8 cellular contexts compared by ENCODE assay signal in genomic region chr6:156953478-156954146, GRCh38.
DNase-seq lines count a peak whose midpoint lies in the region; ATAC-seq and TF ChIP-seq lines count a peak whose summit lies in the region.

No MANE protein-coding gene starts in this region.

- H3K9ac ChIP-seq in HCT116 (ENCODE audit: low read length) = no peak overlapping the region

- ATAC-seq in CD4-positive, CD25-positive, alpha-beta regulatory T cell (ENCODE audit: low read depth in 2 of 2) = peak; percentile 82 to 90
- ATAC-seq in HCT116 = peak; percentile 33; the same call in 1 of the 2 replicates

- no peaks in the 10 kb centered on the region for H3K36me3 Mint-ChIP-seq in CD4-positive, CD25-positive, alpha-beta regulatory T cell
- H3K36me3 Mint-ChIP-seq in activated T-helper 2 cell treated with anti-CD3 and anti-CD28 coated beads, Interferon-gamma antibody, Interleukin-2, Interleukin-4, amounts not matched to agents 10 μg/mL and 5 μg/mL and 100 μg/mL, durations not matched to agents 14 hours and 24 hours and 36 hours (ENCODE audit: low read depth) = no peaks in the 10 kb centered on the region

- DNase-seq in CD4-positive, CD25-positive, alpha-beta regulatory T cell = peak; percentile 35 to 79 (median 74)
- DNase-seq in HCT116 (ENCODE audit: low read depth, low spot score) (peak; percentile 42), NCI-H524 (lab: John Stamatoyannopoulos, UW) (peak; percentile 69 to 91), cerebellum (ENCODE audit: low spot score) (peak; percentile 44), left kidney (ENCODE audit: low read depth, low spot score) (peak; percentile 98), tibial artery (no peak), SKM-1 treated with dmso at 0.1 percent for 144 hours (lab: John Stamatoyannopoulos, UW; ENCODE audit: unreplicated experiment) (no peak)
- no peak for DNase-seq in activated T-helper 2 cell treated with anti-CD3 and anti-CD28 coated beads, Interferon-gamma antibody, Interleukin-2, Interleukin-4, amounts not matched to agents 10 μg/mL and 5 μg/mL and 100 μg/mL, durations not matched to agents 14 hours and 24 hours and 36 hours (ENCODE audit: low spot score)

- no peaks in the 10 kb centered on the region for H3K27me3 Mint-ChIP-seq in CD4-positive, CD25-positive, alpha-beta regulatory T cell
- no peaks in the 10 kb centered on the region for H3K27me3 Mint-ChIP-seq in activated T-helper 2 cell treated with anti-CD3 and anti-CD28 coated beads, Interferon-gamma antibody, Interleukin-2, Interleukin-4, amounts not matched to agents 10 μg/mL and 5 μg/mL and 100 μg/mL, durations not matched to agents 14 hours and 24 hours and 36 hours (ENCODE audit: low read depth)

- no peak overlapping the region for H3K27ac ChIP-seq in CD4-positive, CD25-positive, alpha-beta regulatory T cell (ENCODE audit: insufficient read depth, low read length, poor library complexity, severe bottlenecking)
- H3K27ac ChIP-seq in HCT116 (ENCODE audit: low read depth, low read length) (no peak overlapping the region), tibial artery (peak overlapping the region in 1 of 2 donors; percentile 41)

- H3K4me1 Mint-ChIP-seq in CD4-positive, CD25-positive, alpha-beta regulatory T cell = peaks cover 64 to 82% (median 69%) of the 10 kb centered on the region in 4 donors
- H3K4me1 Mint-ChIP-seq in activated T-helper 2 cell treated with anti-CD3 and anti-CD28 coated beads, Interferon-gamma antibody, Interleukin-2, Interleukin-4, amounts not matched to agents 10 μg/mL and 5 μg/mL and 100 μg/mL, durations not matched to agents 14 hours and 24 hours and 36 hours (ENCODE audit: low read depth) = peaks cover 49% of the 10 kb centered on the region

- RAD21 ChIA-PET in HCT116 (lab: Charles Lee; ENCODE audit: low non-redundant PET in 1 of 2, low total read pairs in 2 of 2, uncharacterized antibody in 2 of 2, unreplicated experiment in 2 of 2) = no interaction called here

- TF ChIP-seq CTCF in HCT116 (IDR thresholded peaks at IDR 0.05 in 2 of 3, conservative IDR thresholded peaks at IDR 0.05 in 1 of 3; ENCODE audit: borderline replicate concordance in 1 of 3, insufficient read depth in 1 of 3, low read depth in 2 of 3, low read length in 2 of 3) = no peak
- TF ChIP-seq CTCF in tibial artery (IDR thresholded peaks at IDR 0.05) = peak; percentile 14 to 34

- intact Hi-C loops in HCT116 (cut with micrococcal nuclease) = no loop called here
- intact Hi-C loops in tibial artery (cut with DNase I; ENCODE audit: low total_unique reads) = no loop called here
- intact Hi-C loops in activated T-helper 2 cell treated with anti-CD3 and anti-CD28 coated beads, Interferon-gamma antibody, Interleukin-2, Interleukin-4, amounts not matched to agents 10 μg/mL and 5 μg/mL and 100 μg/mL, durations not matched to agents 14 hours and 24 hours and 36 hours (cut with micrococcal nuclease) = loop anchor here (10.0 kb wide), 1 partner anchor 269 kb away; no protein-coding TSS in a partner anchor

- H4K20me1 ChIP-seq in HCT116 (ENCODE audit: insufficient read depth) = no peaks in the 10 kb centered on the region

- peaks cover 30% of the 10 kb centered on the region for H3K79me2 ChIP-seq in HCT116 (ENCODE audit: insufficient read depth, low read length)

- no peaks in the 10 kb centered on the region for H3K27me3 ChIP-seq in CD4-positive, CD25-positive, alpha-beta regulatory T cell (ENCODE audit: control insufficient read depth, insufficient read depth, low read length)
- H3K27me3 ChIP-seq in HCT116 (ENCODE audit: insufficient read depth, low read length) (no peaks in the 10 kb centered on the region), tibial artery (no peaks in the 10 kb centered on the region)

- peak overlapping the region; percentile 12; the same call in 1 of the 2 replicates for H3K4me2 ChIP-seq in HCT116 (ENCODE audit: low read length)

- H3K27ac Mint-ChIP-seq in CD4-positive, CD25-positive, alpha-beta regulatory T cell = no peak overlapping the region
- H3K27ac Mint-ChIP-seq in activated T-helper 2 cell treated with anti-CD3 and anti-CD28 coated beads, Interferon-gamma antibody, Interleukin-2, Interleukin-4, amounts not matched to agents 10 μg/mL and 5 μg/mL and 100 μg/mL, durations not matched to agents 14 hours and 24 hours and 36 hours = no peak overlapping the region

- H3K4me3 Mint-ChIP-seq in CD4-positive, CD25-positive, alpha-beta regulatory T cell = peak overlapping the region in 1 of 4 donors; percentile 3
- H3K4me3 Mint-ChIP-seq in activated T-helper 2 cell treated with anti-CD3 and anti-CD28 coated beads, Interferon-gamma antibody, Interleukin-2, Interleukin-4, amounts not matched to agents 10 μg/mL and 5 μg/mL and 100 μg/mL, durations not matched to agents 14 hours and 24 hours and 36 hours (ENCODE audit: low read depth) = no peak overlapping the region

- TF ChIP-seq RAD21 in HCT116 (IDR thresholded peaks at IDR 0.05; ENCODE audit: low read depth) = peak; percentile 31

- peaks cover 19% of the 10 kb centered on the region for H3K4me1 ChIP-seq in CD4-positive, CD25-positive, alpha-beta regulatory T cell (ENCODE audit: control insufficient read depth, insufficient read depth, low read length, poor library complexity, severe bottlenecking)
- peaks cover 24 to 27% of the 10 kb centered on the region in 2 experiments for H3K4me1 ChIP-seq in HCT116 (ENCODE audit: control insufficient read depth in 1 of 2, insufficient read depth in 2 of 2, low read length in 2 of 2)
- peaks cover 0 to 87% (median 49%) of the 10 kb centered on the region in 4 donors for H3K4me1 ChIP-seq in tibial artery

- no peaks in the 10 kb centered on the region for H3K9me2 ChIP-seq in HCT116 (ENCODE audit: insufficient read depth)

- H2AFZ ChIP-seq in HCT116 (ENCODE audit: low read depth, low read length, poor library complexity, severe bottlenecking) = no peak overlapping the region

- no TSS peak for BruUV-seq in HCT116 (replicated peaks; lab: Mats Ljungman, UMichigan)

- CTCF ChIA-PET in HCT116 (lab: Charles Lee) = no interaction called here

- no peak for TF ChIP-seq POLR2A in HCT116 (IDR thresholded peaks at IDR 0.05; ENCODE audit: borderline replicate concordance, extremely low read depth, insufficient read depth, insufficient read length)

- no peaks in the 10 kb centered on the region for H3K36me3 ChIP-seq in CD4-positive, CD25-positive, alpha-beta regulatory T cell (ENCODE audit: control insufficient read depth, insufficient read depth, low read length)
- H3K36me3 ChIP-seq in HCT116 (ENCODE audit: control insufficient read depth in 1 of 2, insufficient read depth in 2 of 2, low read length in 2 of 2) (no peaks in the 10 kb centered on the region), tibial artery (no peaks in the 10 kb centered on the region)

- H3K9me3 Mint-ChIP-seq in CD4-positive, CD25-positive, alpha-beta regulatory T cell = no peaks in the 10 kb centered on the region
- H3K9me3 Mint-ChIP-seq in activated T-helper 2 cell treated with anti-CD3 and anti-CD28 coated beads, Interferon-gamma antibody, Interleukin-2, Interleukin-4, amounts not matched to agents 10 μg/mL and 5 μg/mL and 100 μg/mL, durations not matched to agents 14 hours and 24 hours and 36 hours = no peaks in the 10 kb centered on the region

- POLR2A ChIA-PET in HCT116 (lab: Charles Lee) = interaction anchor here (1.2 kb wide), 1 partner anchor 19 kb away, joined by 3 read pairs; no protein-coding TSS in a partner anchor

- H3K4me3 ChIP-seq in CD4-positive, CD25-positive, alpha-beta regulatory T cell (ENCODE audit: low read depth, low read length) = peak overlapping the region; percentile 29
- H3K4me3 ChIP-seq in HCT116 (replicated peaks in 1 of 2; ENCODE audit: low read depth in 1 of 2, low read length in 2 of 2) = no peak overlapping the region
- peak overlapping the region in 1 of 2 donors; percentile 1 for H3K4me3 ChIP-seq in tibial artery

- no peaks in the 10 kb centered on the region for H3K9me3 ChIP-seq in CD4-positive, CD25-positive, alpha-beta regulatory T cell (ENCODE audit: control insufficient read depth in 2 of 2, low read length in 2 of 2)
- H3K9me3 ChIP-seq in HCT116 (ENCODE audit: control insufficient read depth in 1 of 2, insufficient read depth in 1 of 2, low read depth in 1 of 2, low read length in 2 of 2) (no peaks in the 10 kb centered on the region), tibial artery (no peaks in the 10 kb centered on the region)

TF ChIP-seq in HCT116, 20 proteins besides CTCF, POLR2A, EP300 and RAD21:
- no peak for TF ChIP-seq SIN3A (IDR thresholded peaks at IDR 0.05; ENCODE audit: low read depth)
- TF ChIP-seq MAX (IDR thresholded peaks at IDR 0.05) = no peak
- peak; percentile 46 for TF ChIP-seq TCF7L2 (IDR thresholded peaks at IDR 0.05; ENCODE audit: borderline replicate concordance, extremely low read depth, insufficient read depth, insufficient read length)
- no peak for TF ChIP-seq EGR1 (IDR thresholded peaks at IDR 0.05; ENCODE audit: low read depth)

Comparison
In these comparisons a context has a peak if more than half of its experiments do, and no peak if none do; other contexts are left out.
1. DNase-seq: peak in CD4-positive, CD25-positive, alpha-beta regulatory T cell (3 of 3), HCT116 (single experiment), NCI-H524 (2 of 2), cerebellum (single experiment) and left kidney (single experiment); none in tibial artery (0 of 2), activated T-helper 2 cell treated with anti-CD3 and anti-CD28 coated beads, Interferon-gamma antibody, Interleukin-2, Interleukin-4, amounts not matched to agents 10 μg/mL and 5 μg/mL and 100 μg/mL, durations not matched to agents 14 hours and 24 hours and 36 hours (single experiment) and SKM-1 treated with dmso at 0.1 percent for 144 hours (single experiment).
2. CTCF ChIP-seq: peak in tibial artery (2 of 2); none in HCT116 (0 of 3).